ENCODE assay signal across 8 cellular contexts in the genomic region with DNA sequence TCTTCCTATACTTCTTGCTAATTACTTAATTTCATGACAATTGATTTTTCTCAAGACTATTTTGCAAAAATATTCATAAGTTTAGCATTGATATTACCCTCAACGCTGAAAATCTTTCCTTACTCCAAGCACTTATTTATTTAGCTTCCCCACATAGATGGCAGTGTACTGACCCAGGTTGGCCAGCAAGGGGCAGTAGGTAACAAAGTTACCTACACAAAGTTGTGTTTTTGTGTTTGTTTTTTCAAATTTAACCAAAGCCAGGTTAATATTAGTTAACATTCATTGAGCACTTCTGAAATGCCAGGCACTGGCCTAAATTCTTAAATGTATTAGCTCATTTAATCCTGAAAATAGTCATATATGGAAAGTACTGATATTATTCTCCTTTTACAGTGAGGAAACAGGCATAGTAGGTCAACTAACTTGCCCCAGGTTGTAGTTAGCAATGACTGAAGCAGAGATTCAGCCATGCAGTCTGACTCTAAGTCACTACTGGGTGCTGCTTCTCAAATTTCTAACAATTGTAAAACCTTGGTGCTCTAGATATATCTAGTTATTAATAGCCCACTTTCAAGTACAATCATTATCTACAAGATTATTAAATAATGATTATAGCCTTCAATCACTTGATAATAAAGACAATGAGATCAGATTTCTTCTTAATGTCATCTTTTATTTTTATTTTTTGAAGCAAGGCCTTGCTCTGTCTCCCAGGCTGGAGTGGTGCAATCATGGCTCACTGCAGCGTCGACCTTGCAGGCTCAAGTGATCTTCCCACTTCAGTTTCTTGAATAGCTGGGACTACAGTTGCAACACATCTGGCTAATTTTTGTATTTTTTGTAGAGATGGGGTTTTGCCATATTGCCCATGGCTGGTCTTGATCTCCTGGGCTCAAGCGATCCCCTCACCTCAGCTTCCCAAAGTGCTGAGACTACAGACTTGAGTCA. TPM values are rescaled to one million over a fixed set of nuclear protein-coding genes. Genes with fewer than 3 reads are reported as not detected.
DNase-seq lines count a peak whose midpoint lies in the region; ATAC-seq and TF ChIP-seq lines count a peak whose summit lies in the region.

No MANE protein-coding gene starts in this region.

- H3K9me3 ChIP-seq in Panc1 (ENCODE audit: control insufficient read depth, insufficient read depth, low read depth, low read length) = no peaks in the 10 kb centered on the region
- H3K9me3 ChIP-seq in mammary epithelial cell (replicated peaks; ENCODE audit: insufficient read depth, low read length) = no peaks in the 10 kb centered on the region
- no peaks in the 10 kb centered on the region for H3K9me3 ChIP-seq in liver (ENCODE audit: control insufficient read depth in 4 of 4, low read length in 3 of 4)

- H3K79me2 ChIP-seq in mammary epithelial cell (ENCODE audit: insufficient read depth, low read length) = no peaks in the 10 kb centered on the region

- H3K27ac Mint-ChIP-seq in HFFc6 = no peak overlapping the region
- H3K27ac Mint-ChIP-seq in type B pancreatic cell = no peak overlapping the region

- H3K36me3 ChIP-seq in Panc1 (ENCODE audit: control insufficient read depth, insufficient read depth, low read length) (no peaks in the 10 kb centered on the region), mammary epithelial cell (ENCODE audit: insufficient read depth, low read length) (no peaks in the 10 kb centered on the region), liver (ENCODE audit: control insufficient read depth in 4 of 4, insufficient read depth in 3 of 4, low read depth in 1 of 4, low read length in 3 of 4) (no peaks in the 10 kb centered on the region)

- H3K4me1 ChIP-seq in Panc1 (ENCODE audit: control insufficient read depth, insufficient read depth, low read length) = peaks cover 2% of the 10 kb centered on the region; the same call in 1 of the 2 replicates
- peaks cover 13% of the 10 kb centered on the region for H3K4me1 ChIP-seq in mammary epithelial cell (ENCODE audit: insufficient read depth, low read length)
- peaks cover 0 to 3% (median 0%) of the 10 kb centered on the region in 4 donors for H3K4me1 ChIP-seq in liver (ENCODE audit: control insufficient read depth in 4 of 4, insufficient read depth in 4 of 4, low read length in 3 of 4)

- H3K27me3 ChIP-seq in Panc1 (ENCODE audit: control insufficient read depth, insufficient read depth, low read length) (no peaks in the 10 kb centered on the region), mammary epithelial cell (ENCODE audit: insufficient read depth, low read length) (no peaks in the 10 kb centered on the region), liver (ENCODE audit: control insufficient read depth in 4 of 4, insufficient read depth in 4 of 4, low read length in 3 of 4) (no peaks in the 10 kb centered on the region)

- DNase-seq in NCI-H510A treated with DMSO at 0.1 percent for 48 hours (lab: John Stamatoyannopoulos, UW) (peak; percentile 34), NCI-H510A (lab: John Stamatoyannopoulos, UW) (no peak), HFFc6 (peak; percentile 25), Panc1 (ENCODE audit: low read depth, low spot score) (peak; percentile 28), mammary epithelial cell (peak; percentile 33), type B pancreatic cell (ENCODE audit: extremely low spot score, unreplicated experiment) (no peak)

- intact Hi-C loops in Panc1 (cut with micrococcal nuclease; ENCODE audit: unreplicated experiment) (loop anchor here (5.0 kb wide), 1 partner anchor 52 kb away; no protein-coding TSS in a partner anchor), mammary epithelial cell (cut with micrococcal nuclease) (loop anchor here (1.0 kb wide), 3 partner anchors 41 to 230 kb away; no protein-coding TSS in a partner anchor)

- peaks cover 7% of the 10 kb centered on the region for H3K4me1 Mint-ChIP-seq in HFFc6 (ENCODE audit: low read depth)
- H3K4me1 Mint-ChIP-seq in type B pancreatic cell (ENCODE audit: unreplicated experiment) = peaks cover 6% of the 10 kb centered on the region

- CTCF ChIA-PET in Panc1 (lab: Charles Lee) = interaction anchor here (0.6 to 0.7 kb wide), 2 partner anchors 54 to 1205 kb away, joined by 3 read pairs; no protein-coding TSS in a partner anchor
- CTCF ChIA-PET in mammary epithelial cell (lab: Charles Lee; ENCODE audit: low non-redundant PET) = interaction anchor here (0.7 kb wide), 1 partner anchor 560 kb away, joined by 5 read pairs; no protein-coding TSS in a partner anchor

- dilution Hi-C loops in mammary epithelial cell (cut with HindIII; ENCODE audit: low sequenced_read_pairs) = no loop called here

- POLR2A ChIA-PET in Panc1 (lab: Charles Lee) = interaction anchor here (1.0 kb wide), 1 partner anchor 88 kb away, joined by 3 read pairs; no protein-coding TSS in a partner anchor

- H3K27me3 Mint-ChIP-seq in HFFc6 (ENCODE audit: insufficient read depth) = peaks cover 4% of the 10 kb centered on the region
- H3K27me3 Mint-ChIP-seq in type B pancreatic cell = no peaks in the 10 kb centered on the region

- no peak overlapping the region for H3K4me2 ChIP-seq in mammary epithelial cell (ENCODE audit: insufficient read depth, low read depth, low read length)

- ATAC-seq in Panc1 (peak; percentile 67), HG02798 (IDR thresholded peaks at IDR 0.05; ENCODE audit: poor library complexity, unreplicated experiment) (no peak)

- peak; percentile 77 to 79 for TF ChIP-seq RAD21 in liver (IDR thresholded peaks at IDR 0.05)

- peak; percentile 88 for TF ChIP-seq CTCF in HFFc6 (IDR thresholded peaks at IDR 0.05)
- TF ChIP-seq CTCF in Panc1 (IDR thresholded peaks at IDR 0.05) = peak; percentile 87; the same call in 1 of the 2 replicates
- TF ChIP-seq CTCF in mammary epithelial cell (conservative IDR thresholded peaks at IDR 0.05 in 1 of 2, IDR thresholded peaks at IDR 0.05 in 1 of 2; ENCODE audit: extremely low read depth in 1 of 2, insufficient read depth in 1 of 2, low read depth in 1 of 2, low read length in 2 of 2) = peak; percentile 80 to 92
- peak; percentile 91 for TF ChIP-seq CTCF in liver (IDR thresholded peaks at IDR 0.05; ENCODE audit: low read depth, low read length, missing input control)
- TF ChIP-seq CTCF in type B pancreatic cell (conservative IDR thresholded peaks at IDR 0.05) = peak; percentile 86

- H3K9me3 Mint-ChIP-seq in HFFc6 = 0 out of 2 replicates have a peak, but pooled peaks cover 6% of the 10 kb centered on the region
- no peaks in the 10 kb centered on the region for H3K9me3 Mint-ChIP-seq in type B pancreatic cell

- H3K27ac ChIP-seq in Panc1 (ENCODE audit: low read length) (no peak overlapping the region), mammary epithelial cell (ENCODE audit: insufficient read depth, low read depth, low read length) (no peak overlapping the region), liver (ENCODE audit: low read depth in 1 of 2, low read length in 2 of 2) (no peak overlapping the region)

- H3K4me3 Mint-ChIP-seq in HFFc6 = no peak overlapping the region
- H3K4me3 Mint-ChIP-seq in type B pancreatic cell = peak overlapping the region; percentile 18

- no peaks in the 10 kb centered on the region for H4K20me1 ChIP-seq in mammary epithelial cell (ENCODE audit: insufficient read depth, low read length)

- no peak overlapping the region for H3K4me3 ChIP-seq in Panc1 (ENCODE audit: low read depth in 2 of 2, low read length in 2 of 2)
- no peak overlapping the region for H3K4me3 ChIP-seq in mammary epithelial cell (replicated peaks in 1 of 3; ENCODE audit: insufficient read depth in 1 of 3, low read depth in 2 of 3, low read length in 3 of 3)
- no peak overlapping the region for H3K4me3 ChIP-seq in liver (ENCODE audit: low read depth in 1 of 3, low read length in 3 of 3)

- H3K36me3 Mint-ChIP-seq in HFFc6 (ENCODE audit: low read depth) = no peaks in the 10 kb centered on the region
- no peaks in the 10 kb centered on the region for H3K36me3 Mint-ChIP-seq in type B pancreatic cell

- 75% methylated on average over 4 of the region's 4 CpGs for WGBS in mammary epithelial cell (ENCODE audit: low coverage, missing lambda C conversion rate)
- WGBS in liver = 73% methylated on average over 4 of the region's 4 CpGs

- in situ Hi-C loops in Panc1 (cut with HindIII; ENCODE audit: low pct_unique_long_range_greater_than_20kb, low sequenced_read_pairs) (no loop called here), mammary epithelial cell (cut with MboI; ENCODE audit: low sequenced_read_pairs in 2 of 2) (loop anchor here in 1 of 2 donors (5.0 kb wide), 1 partner anchor 52 kb away; no protein-coding TSS in a partner anchor)

- no peak overlapping the region for H3K9ac ChIP-seq in mammary epithelial cell (ENCODE audit: insufficient read depth, low read length)
- no peak overlapping the region for H3K9ac ChIP-seq in liver (ENCODE audit: low read depth in 1 of 2, low read length in 2 of 2)

- no peak overlapping the region for H2AFZ ChIP-seq in mammary epithelial cell (ENCODE audit: low read depth, low read length)

- no TSS peak for BruUV-seq in Panc1 (replicated peaks; lab: Mats Ljungman, UMichigan)
- no TSS peak for BruUV-seq in mammary epithelial cell (replicated peaks; lab: Mats Ljungman, UMichigan)

TF ChIP-seq in liver, 16 proteins besides CTCF, POLR2A, EP300 and RAD21 (continues in another document):
- no peak for TF ChIP-seq HNF4G (IDR thresholded peaks at IDR 0.05)

RNA-seq across cellular contexts. Expression of a gene that starts 5.8 kb away (rescaled TPM):
- total RNA-seq in HFFc6 (2021; fragmentation: NEBNext Ultra II Directional; extraction: Animal tissue kit (Norgen Biotek cat#: 25700)) = 10 to 100 TPM; 16.1 to 25.6 (median 21.1) TPM
- total RNA-seq in Panc1 (2021; ENCODE audit: unreplicated experiment) = 52.2 TPM
- polyA plus RNA-seq in Panc1 (2012; ENCODE audit: insufficient read length) = 29.6 TPM
- total RNA-seq in mammary epithelial cell = 10 to 100 TPM; 25.7 to 60.3 TPM
- 39.7 TPM for polyA plus RNA-seq in mammary epithelial cell
- 11.5 TPM for polyA minus RNA-seq in mammary epithelial cell
- total RNA-seq in liver = 10 to 100 TPM; 11.0 to 21.5 TPM
- 10 to 100 TPM; 21.2 to 22.5 TPM for polyA plus RNA-seq in liver
- 72.6 and 105 TPM in 2 replicates for total RNA-seq in type B pancreatic cell (ENCODE audit: low replicate concordance)

RNA-seq across cellular contexts. Expression of a gene that starts 31.8 kb away (rescaled TPM):
- total RNA-seq in HFFc6 (2021; fragmentation: NEBNext Ultra II Directional; extraction: Animal tissue kit (Norgen Biotek cat#: 25700)) = 1 to 10 TPM; 2.8 to 3.9 (median 3.0) TPM
- total RNA-seq in Panc1 (2021; ENCODE audit: unreplicated experiment) = 8.1 TPM
- polyA plus RNA-seq in Panc1 (2012; ENCODE audit: insufficient read length) = 3.8 TPM
- total RNA-seq in mammary epithelial cell = 1 to 10 TPM; 6.0 to 9.7 TPM
- polyA plus RNA-seq in mammary epithelial cell = 3.7 TPM
- polyA minus RNA-seq in mammary epithelial cell = 4.0 TPM
- 1 to 10 TPM; 2.1 to 3.5 TPM for total RNA-seq in liver
- 1 to 10 TPM; 1.7 to 1.8 TPM for polyA plus RNA-seq in liver
- 10.9 and 11.4 TPM in 2 replicates for total RNA-seq in type B pancreatic cell (ENCODE audit: low replicate concordance)

Comparison
In these comparisons a context has a peak if more than half of its experiments do, and no peak if none do; other contexts are left out.
1. DNase-seq: peak in NCI-H510A treated with DMSO at 0.1 percent for 48 hours (single experiment), HFFc6 (single experiment), Panc1 (single experiment) and mammary epithelial cell (single experiment); none in NCI-H510A (single experiment) and type B pancreatic cell (single experiment).
2. Peak in every context shown above with its lines, with median percentiles within 50 percentile points of each other: CTCF ChIP-seq.